9 cellular contexts compared by ENCODE assay signal in genomic region chr1:196558424-196558823, GRCh38. TPM values are rescaled to one million over a fixed set of nuclear protein-coding genes. Genes with fewer than 3 reads are reported as not detected.
DNase-seq lines count a peak whose midpoint lies in the region; ATAC-seq lines count a peak whose summit lies in the region.
"Had no signal": no experiment of that assay in that cellular context is flagged by ENCODE, and none has a peak within 500 bp of the region (broad histone marks: within the 10 kb centered on the region; RNA-seq: fewer than 3 reads in every experiment).

No MANE protein-coding gene starts in this region.

- ATAC-seq in Right ventricle myocardium inferior (peak; percentile 76), Right ventricle myocardium superior (ENCODE audit: poor library complexity) (peak; percentile 85)

- H3K9me3 ChIP-seq in SJSA1 (replicated peaks): no peaks in the 10 kb centered on the region
- H3K9me3 ChIP-seq: Peyer's patch had no signal

- H3K27me3 ChIP-seq in SJSA1 (replicated peaks): no peaks in the 10 kb centered on the region
- H3K27me3 ChIP-seq: Peyer's patch had no signal

- intact Hi-C loops in Right ventricle myocardium inferior (cut with DNase I): no loop called here
- intact Hi-C loops in cardiac septum (cut with DNase I): no loop called here
- intact Hi-C loops in Right ventricle myocardium superior (cut with DNase I): no loop called here

- H3K4me1 ChIP-seq in SJSA1 (replicated peaks): no peaks in the 10 kb centered on the region
- H3K4me1 ChIP-seq: Peyer's patch had no signal

- DNase-seq in Right ventricle myocardium inferior (ENCODE audit: missing footprints): no peak
- no peak for DNase-seq in cardiac septum (ENCODE audit: low spot score)
- peak in 1 of 2 experiments; percentile 35 for DNase-seq in SJSA1 (ENCODE audit: low read depth in 1 of 2, low spot score in 2 of 2)
- no peak for DNase-seq in Right ventricle myocardium superior
- no peak for DNase-seq in stimulated activated CD4-positive, alpha-beta T cell treated with anti-CD3 and anti-CD28 coated beads, Interleukin-12 subunit alpha, Interleukin-12 subunit beta, amount 100 ng/mL, for 4 hours
- no peak for DNase-seq in GDM1 (lab: John Stamatoyannopoulos, UW)
- no peak for DNase-seq in NAMALWA (ENCODE audit: low spot score)
- DNase-seq in NCI-H2196 (lab: John Stamatoyannopoulos, UW; ENCODE audit: unreplicated experiment): no peak
- DNase-seq: Peyer's patch had no signal

- H3K4me3 ChIP-seq in SJSA1: peak overlapping the region; percentile 22

- no peak overlapping the region for H3K27ac ChIP-seq in SJSA1
- H3K27ac ChIP-seq: Peyer's patch had no signal

- no peaks in the 10 kb centered on the region for H3K36me3 ChIP-seq in SJSA1
- H3K36me3 ChIP-seq: Peyer's patch had no signal

RNA-seq across cellular contexts. Expression of gene KCNT2, which starts 49.8 kb away (rescaled TPM):
- total RNA-seq in Right ventricle myocardium inferior: 0.81 TPM
- 2.1 TPM for total RNA-seq in cardiac septum
- 0.05 and 0.25 TPM in 2 replicates for total RNA-seq in SJSA1 (2014; rRNA removed; shearing (Covaris generic))
- 1.0 TPM for total RNA-seq in Right ventricle myocardium superior
